In the genomic region with DNA sequence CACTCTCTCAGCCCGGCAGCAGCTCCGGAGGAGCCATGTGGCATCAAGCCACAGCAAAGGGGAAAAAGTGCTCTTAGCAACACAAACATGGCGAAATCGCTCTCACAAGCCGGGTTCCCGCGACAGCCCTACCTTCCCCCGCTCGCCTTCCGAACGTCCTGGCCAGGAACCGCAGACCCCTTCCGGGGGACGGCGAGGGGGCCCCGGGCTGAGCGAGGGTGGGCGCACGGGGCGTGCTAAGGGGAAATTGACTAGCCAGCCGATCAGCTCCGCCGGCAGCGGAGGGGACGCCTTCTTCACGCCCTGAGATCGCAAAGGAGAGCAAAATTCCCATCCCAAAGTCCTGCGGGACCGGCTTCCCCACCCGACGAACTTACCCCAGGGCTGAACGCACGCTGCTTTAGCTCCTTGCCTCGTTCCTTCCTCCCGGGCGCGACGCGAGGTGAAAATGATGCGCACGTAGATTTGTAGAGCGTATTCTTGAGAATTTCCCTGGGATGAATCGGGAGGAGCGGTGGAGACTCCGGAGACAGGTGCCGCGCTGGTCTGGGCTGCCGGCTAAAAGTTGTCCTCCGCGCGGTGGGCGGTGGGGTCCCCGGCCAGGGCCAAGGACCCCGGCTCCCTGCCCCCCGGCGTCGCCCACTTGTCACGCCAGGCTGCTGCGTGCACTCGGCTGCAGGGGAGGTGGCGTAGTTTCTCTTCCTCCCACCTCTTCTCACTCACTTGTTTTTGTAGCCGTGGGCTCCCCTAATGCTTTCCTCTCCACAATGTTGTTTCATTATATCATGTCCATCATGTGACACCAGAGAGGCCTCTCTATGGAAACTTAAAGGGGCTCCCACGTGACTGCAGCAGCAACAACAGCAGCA, we compare ENCODE assay signal across 8 cellular contexts.
DNase-seq lines count a peak whose midpoint lies in the region; ATAC-seq and TF ChIP-seq lines count a peak whose summit lies in the region.

No MANE protein-coding gene starts in this region.

- peaks cover 0 to 18% (median 7%) of the 10 kb centered on the region in 11 experiments; a peak in 7 of 22 replicates for H3K27me3 ChIP-seq in BLaER1 treated with 17β-estradiol and CSF1 and Interleukin-3, amounts not matched to agents 10 nM and 100 nM

- H3K9me3 ChIP-seq in BLaER1 treated with 17β-estradiol and CSF1 and Interleukin-3, amounts not matched to agents 10 nM and 100 nM (replicated peaks in 1 of 11), result no peaks in the 10 kb centered on the region

- intact Hi-C loops in activated CD8-positive, alpha-beta T cell treated with anti-CD3 and anti-CD28 coated beads for 36 hours (cut with micrococcal nuclease), result loop anchor here (5.0 to 10.0 kb wide), 4 partner anchors 80 to 217 kb away; a partner anchor contains a TSS

- peak overlapping the region; percentile 75 to 99 (median 87) for H3K4me3 ChIP-seq in BLaER1 treated with 17β-estradiol and CSF1 and Interleukin-3, amounts not matched to agents 10 nM and 100 nM

- H3K4me2 ChIP-seq in BLaER1 treated with 17β-estradiol and CSF1 and Interleukin-3, amounts not matched to agents 10 nM and 100 nM, result peak overlapping the region; percentile 86 to 99 (median 97)

- CTCF ChIA-PET in activated CD8-positive, alpha-beta T cell treated with anti-CD3 and anti-CD28 coated beads for 36 hours (lab: Charles Lee), result interaction anchor here (0.8 to 6.8 kb wide), 4 partner anchors 35 to 130 kb away, joined by 3 to 36 read pairs (median 4); no protein-coding TSS in a partner anchor

- H3K27ac ChIP-seq in BLaER1 treated with 17β-estradiol and CSF1 and Interleukin-3, amounts not matched to agents 10 nM and 100 nM, result peak overlapping the region; percentile 84 to 98 (median 92)

- TF ChIP-seq CTCF in activated CD8-positive, alpha-beta T cell treated with anti-CD3 and anti-CD28 coated beads for 36 hours (IDR thresholded peaks at IDR 0.05), result no peak

- peaks cover 30 to 38% (median 31%) of the 10 kb centered on the region in 11 experiments; a peak in 20 of 22 replicates for H4K20me1 ChIP-seq in BLaER1 treated with 17β-estradiol and CSF1 and Interleukin-3, amounts not matched to agents 10 nM and 100 nM

- no peaks in the 10 kb centered on the region for H3K27me3 Mint-ChIP-seq in activated CD8-positive, alpha-beta T cell treated with anti-CD3 and anti-CD28 coated beads for 36 hours

- H3K9ac ChIP-seq in BLaER1 treated with 17β-estradiol and CSF1 and Interleukin-3, amounts not matched to agents 10 nM and 100 nM, result peak overlapping the region; percentile 87 to 99 (median 92)

- H3K36me3 Mint-ChIP-seq in activated CD8-positive, alpha-beta T cell treated with anti-CD3 and anti-CD28 coated beads for 36 hours (ENCODE audit: low read depth), result peaks cover 28% of the 10 kb centered on the region

- peak overlapping the region; percentile 97 for H3K4me3 Mint-ChIP-seq in activated CD8-positive, alpha-beta T cell treated with anti-CD3 and anti-CD28 coated beads for 36 hours

- peaks cover 65% of the 10 kb centered on the region for H3K4me1 Mint-ChIP-seq in activated CD8-positive, alpha-beta T cell treated with anti-CD3 and anti-CD28 coated beads for 36 hours (ENCODE audit: low read depth)

- peaks cover 0 to 18% (median 5%) of the 10 kb centered on the region in 11 experiments; a peak in 9 of 22 replicates for H3K36me3 ChIP-seq in BLaER1 treated with 17β-estradiol and CSF1 and Interleukin-3, amounts not matched to agents 10 nM and 100 nM

- DNase-seq in NCI-H748 treated with DMSO at 0.1 percent for 48 hours (lab: John Stamatoyannopoulos, UW) (peak; percentile 62), medulla oblongata (ENCODE audit: extremely low spot score) (peak; percentile 97)
- DNase-seq in activated CD8-positive, alpha-beta T cell treated with anti-CD3 and anti-CD28 coated beads for 36 hours, result peak; percentile 88
- peak; percentile 67 for DNase-seq in effector CD4-positive, alpha-beta T cell
- peak; percentile 56 for DNase-seq in stimulated activated CD8-positive, alpha-beta memory T cell treated with anti-CD3 and anti-CD28 coated beads, Interleukin-12 subunit alpha, Interleukin-12 subunit beta, amount 100 ng/mL, for 1 hour (ENCODE audit: low read depth)

- peaks cover 49 to 65% (median 60%) of the 10 kb centered on the region in 10 experiments for H3K4me1 ChIP-seq in BLaER1 treated with 17β-estradiol and CSF1 and Interleukin-3, amounts not matched to agents 10 nM and 100 nM

- H3K9me3 Mint-ChIP-seq in activated CD8-positive, alpha-beta T cell treated with anti-CD3 and anti-CD28 coated beads for 36 hours, result no peaks in the 10 kb centered on the region

- H3K27ac Mint-ChIP-seq in activated CD8-positive, alpha-beta T cell treated with anti-CD3 and anti-CD28 coated beads for 36 hours, result peak overlapping the region; percentile 100

- ATAC-seq in GM19043 (IDR thresholded peaks at IDR 0.05; ENCODE audit: low read depth, unreplicated experiment), result peak; percentile 41
- peak; percentile 43 for ATAC-seq in HG03280 (IDR thresholded peaks at IDR 0.05; ENCODE audit: unreplicated experiment)
- ATAC-seq in activated CD8-positive, alpha-beta T cell treated with anti-CD3 and anti-CD28 coated beads for 36 hours, result peak; percentile 40

- POLR2A ChIA-PET in activated CD8-positive, alpha-beta T cell treated with anti-CD3 and anti-CD28 coated beads for 36 hours (lab: Charles Lee), result interaction anchor here (0.6 to 6.2 kb wide), 18 partner anchors 10 to 300 kb away, joined by 3 to 50 read pairs (median 4); a partner anchor contains a TSS

Comparison
In these comparisons a context has a peak if more than half of its experiments do, and no peak if none do; other contexts are left out.
1. Peak in every context shown above with its lines: DNase-seq, ATAC-seq, H3K4me3 ChIP-seq and H3K27ac ChIP-seq.